Comparison of ENCODE assay signal across 1 cellular context in the genomic region with DNA sequence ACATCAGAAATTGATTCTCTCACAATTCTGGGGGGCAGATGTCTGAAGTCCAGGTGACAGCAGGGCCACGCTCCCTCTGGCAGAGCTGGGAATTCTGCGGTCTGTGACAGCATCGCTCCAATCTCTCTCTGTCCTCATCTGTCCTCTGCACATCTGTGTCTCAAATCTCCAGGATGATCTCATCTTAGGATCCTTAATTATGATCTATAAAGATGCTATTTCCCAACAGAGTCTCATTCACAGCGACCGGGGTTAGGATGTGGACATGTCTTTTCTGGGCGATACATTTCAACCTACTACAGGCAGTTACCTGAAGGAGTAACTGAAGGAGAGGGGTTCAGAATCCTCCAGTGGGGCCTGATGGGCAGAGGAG.
TF ChIP-seq lines count a peak whose summit lies in the region.

No MANE protein-coding gene starts in this region.

TF ChIP-seq in HepG2, 621 proteins besides CTCF, POLR2A, EP300 and RAD21 (continued from another document):
- TF ChIP-seq, protein P1, sequence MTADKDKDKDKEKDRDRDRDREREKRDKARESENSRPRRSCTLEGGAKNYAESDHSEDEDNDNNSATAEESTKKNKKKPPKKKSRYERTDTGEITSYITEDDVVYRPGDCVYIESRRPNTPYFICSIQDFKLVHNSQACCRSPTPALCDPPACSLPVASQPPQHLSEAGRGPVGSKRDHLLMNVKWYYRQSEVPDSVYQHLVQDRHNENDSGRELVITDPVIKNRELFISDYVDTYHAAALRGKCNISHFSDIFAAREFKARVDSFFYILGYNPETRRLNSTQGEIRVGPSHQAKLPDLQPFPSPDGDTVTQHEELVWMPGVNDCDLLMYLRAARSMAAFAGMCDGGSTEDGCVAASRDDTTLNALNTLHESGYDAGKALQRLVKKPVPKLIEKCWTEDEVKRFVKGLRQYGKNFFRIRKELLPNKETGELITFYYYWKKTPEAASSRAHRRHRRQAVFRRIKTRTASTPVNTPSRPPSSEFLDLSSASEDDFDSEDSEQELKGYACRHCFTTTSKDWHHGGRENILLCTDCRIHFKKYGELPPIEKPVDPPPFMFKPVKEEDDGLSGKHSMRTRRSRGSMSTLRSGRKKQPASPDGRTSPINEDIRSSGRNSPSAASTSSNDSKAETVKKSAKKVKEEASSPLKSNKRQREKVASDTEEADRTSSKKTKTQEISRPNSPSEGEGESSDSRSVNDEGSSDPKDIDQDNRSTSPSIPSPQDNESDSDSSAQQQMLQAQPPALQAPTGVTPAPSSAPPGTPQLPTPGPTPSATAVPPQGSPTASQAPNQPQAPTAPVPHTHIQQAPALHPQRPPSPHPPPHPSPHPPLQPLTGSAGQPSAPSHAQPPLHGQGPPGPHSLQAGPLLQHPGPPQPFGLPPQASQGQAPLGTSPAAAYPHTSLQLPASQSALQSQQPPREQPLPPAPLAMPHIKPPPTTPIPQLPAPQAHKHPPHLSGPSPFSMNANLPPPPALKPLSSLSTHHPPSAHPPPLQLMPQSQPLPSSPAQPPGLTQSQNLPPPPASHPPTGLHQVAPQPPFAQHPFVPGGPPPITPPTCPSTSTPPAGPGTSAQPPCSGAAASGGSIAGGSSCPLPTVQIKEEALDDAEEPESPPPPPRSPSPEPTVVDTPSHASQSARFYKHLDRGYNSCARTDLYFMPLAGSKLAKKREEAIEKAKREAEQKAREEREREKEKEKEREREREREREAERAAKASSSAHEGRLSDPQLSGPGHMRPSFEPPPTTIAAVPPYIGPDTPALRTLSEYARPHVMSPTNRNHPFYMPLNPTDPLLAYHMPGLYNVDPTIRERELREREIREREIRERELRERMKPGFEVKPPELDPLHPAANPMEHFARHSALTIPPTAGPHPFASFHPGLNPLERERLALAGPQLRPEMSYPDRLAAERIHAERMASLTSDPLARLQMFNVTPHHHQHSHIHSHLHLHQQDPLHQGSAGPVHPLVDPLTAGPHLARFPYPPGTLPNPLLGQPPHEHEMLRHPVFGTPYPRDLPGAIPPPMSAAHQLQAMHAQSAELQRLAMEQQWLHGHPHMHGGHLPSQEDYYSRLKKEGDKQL (CRISPR knock-in tag; IDR thresholded peaks at IDR 0.05; ENCODE audit: low read depth): no peak
- no peak for TF ChIP-seq ZSCAN12 (CRISPR knock-in tag; IDR thresholded peaks at IDR 0.05)
- TF ChIP-seq ZNF83 (CRISPR knock-in tag; IDR thresholded peaks at IDR 0.05; ENCODE audit: borderline replicate concordance): no peak
- TF ChIP-seq ZNF367 (CRISPR knock-in tag; IDR thresholded peaks at IDR 0.05; ENCODE audit: borderline replicate concordance): no peak
- TF ChIP-seq SP1 (IDR thresholded peaks at IDR 0.05): no peak
- TF ChIP-seq SP1 (CRISPR knock-in tag; IDR thresholded peaks at IDR 0.05): no peak
- TF ChIP-seq, protein P2, sequence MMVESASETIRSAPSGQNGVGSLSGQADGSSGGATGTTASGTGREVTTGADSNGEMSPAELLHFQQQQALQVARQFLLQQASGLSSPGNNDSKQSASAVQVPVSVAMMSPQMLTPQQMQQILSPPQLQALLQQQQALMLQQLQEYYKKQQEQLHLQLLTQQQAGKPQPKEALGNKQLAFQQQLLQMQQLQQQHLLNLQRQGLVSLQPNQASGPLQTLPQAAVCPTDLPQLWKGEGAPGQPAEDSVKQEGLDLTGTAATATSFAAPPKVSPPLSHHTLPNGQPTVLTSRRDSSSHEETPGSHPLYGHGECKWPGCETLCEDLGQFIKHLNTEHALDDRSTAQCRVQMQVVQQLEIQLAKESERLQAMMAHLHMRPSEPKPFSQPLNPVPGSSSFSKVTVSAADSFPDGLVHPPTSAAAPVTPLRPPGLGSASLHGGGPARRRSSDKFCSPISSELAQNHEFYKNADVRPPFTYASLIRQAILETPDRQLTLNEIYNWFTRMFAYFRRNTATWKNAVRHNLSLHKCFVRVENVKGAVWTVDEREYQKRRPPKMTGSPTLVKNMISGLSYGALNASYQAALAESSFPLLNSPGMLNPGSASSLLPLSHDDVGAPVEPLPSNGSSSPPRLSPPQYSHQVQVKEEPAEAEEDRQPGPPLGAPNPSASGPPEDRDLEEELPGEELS (CRISPR knock-in tag; IDR thresholded peaks at IDR 0.05): no peak
